8 cellular contexts compared by ENCODE assay signal in the genomic region with DNA sequence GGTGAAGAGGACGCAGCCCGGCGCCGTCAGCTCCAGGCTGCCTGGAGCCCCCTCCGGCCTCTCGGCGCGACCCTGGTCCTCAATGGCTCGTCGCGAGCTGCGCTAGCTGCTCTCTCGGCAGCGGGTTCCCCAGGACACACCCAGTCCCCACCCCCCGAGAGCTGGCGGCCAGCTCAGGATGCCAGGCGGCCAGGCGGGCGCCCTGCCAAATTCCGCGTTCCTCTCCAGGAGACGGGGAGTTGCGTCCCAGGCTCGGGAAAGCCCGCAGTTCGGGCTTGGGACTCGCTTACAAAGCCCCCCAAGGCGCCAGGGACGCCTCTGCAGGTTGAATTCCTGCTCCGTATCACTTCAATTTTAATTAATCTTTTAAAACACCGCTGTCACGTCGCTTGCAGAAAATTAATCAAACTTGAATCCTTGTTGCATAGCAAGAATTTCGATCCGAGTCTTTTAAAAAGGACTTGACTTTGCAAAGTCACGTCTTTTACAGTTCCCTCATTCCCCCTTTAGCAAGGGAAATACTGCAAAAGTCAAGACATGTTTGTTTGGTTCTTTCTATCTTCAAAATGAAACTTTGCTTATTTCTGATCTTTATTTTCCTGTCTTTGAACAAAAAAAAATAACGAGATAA. TPM values are rescaled to one million over a fixed set of nuclear protein-coding genes. Genes with fewer than 3 reads are reported as not detected.
A peak's percentile ranks its signal among the peaks of the same experiment; 100 is the strongest.
DNase-seq lines count a peak whose midpoint lies in the region; ATAC-seq and TF ChIP-seq lines count a peak whose summit lies in the region.

No MANE protein-coding gene starts in this region.

- H3K36me3 Mint-ChIP-seq in T-helper 17 cell (ENCODE audit: low read depth) = peaks cover 5% of the 10 kb centered on the region

- TF ChIP-seq RAD21 in liver (IDR thresholded peaks at IDR 0.05) = peak; percentile 52 to 67

- peaks cover 12% of the 10 kb centered on the region for H3K4me1 Mint-ChIP-seq in T-helper 17 cell

- H3K4me3 ChIP-seq in liver (ENCODE audit: low read depth in 1 of 3, low read length in 3 of 3) = peak overlapping the region; percentile 74 to 84 (median 80)

- no peak for TF ChIP-seq CTCF in liver (IDR thresholded peaks at IDR 0.05; ENCODE audit: low read depth, low read length, missing input control)

- peaks cover 3 to 61% (median 40%) of the 10 kb centered on the region in 4 donors for H3K4me1 ChIP-seq in liver (ENCODE audit: control insufficient read depth in 4 of 4, insufficient read depth in 4 of 4, low read length in 3 of 4)

- H3K9ac ChIP-seq in liver (ENCODE audit: low read depth in 1 of 2, low read length in 2 of 2) = peak overlapping the region in 1 of 2 donors; percentile 50

- H3K27me3 Mint-ChIP-seq in T-helper 17 cell = peaks cover 47% of the 10 kb centered on the region

- WGBS in liver = 2% methylated on average over 37 of the region's 37 CpGs

- DNase-seq in NOMO-1 treated with dmso at 0.1 percent for 144 hours (lab: John Stamatoyannopoulos, UW; ENCODE audit: unreplicated experiment) (peak; percentile 73), NOMO-1 treated with DMSO at 0.1 percent for 48 hours (lab: John Stamatoyannopoulos, UW; ENCODE audit: unreplicated experiment) (no peak), M059J (ENCODE audit: low read depth) (peak; percentile 84), T-helper 17 cell (peak in 2 of 3 donors; percentile 19 to 30), ecto neural progenitor cell (ENCODE audit: low spot score) (peak; percentile 79), DMS114 treated with DMSO at 0.1 percent for 48 hours (lab: John Stamatoyannopoulos, UW; ENCODE audit: unreplicated experiment) (no peak)
- DNase-seq in stimulated activated CD8-positive, alpha-beta memory T cell treated with anti-CD3 and anti-CD28 coated beads, Interleukin-4, amount 100 ng/mL, for 48 hours = peak; percentile 54

- H3K36me3 ChIP-seq in liver (ENCODE audit: control insufficient read depth in 4 of 4, insufficient read depth in 3 of 4, low read depth in 1 of 4, low read length in 3 of 4) = no peaks in the 10 kb centered on the region

- no peaks in the 10 kb centered on the region for H3K27me3 ChIP-seq in liver (ENCODE audit: control insufficient read depth in 4 of 4, insufficient read depth in 4 of 4, low read length in 3 of 4)

- H3K27ac ChIP-seq in liver (ENCODE audit: low read depth in 1 of 2, low read length in 2 of 2) = peak overlapping the region; percentile 73 to 87

- H3K9me3 ChIP-seq in T-helper 17 cell (ENCODE audit: control insufficient read depth, low read length, poor library complexity, severe bottlenecking) (no peaks in the 10 kb centered on the region), liver (ENCODE audit: control insufficient read depth in 4 of 4, low read length in 3 of 4) (no peaks in the 10 kb centered on the region)

- ATAC-seq in T-helper 17 cell = no peak

- H3K27ac Mint-ChIP-seq in T-helper 17 cell = no peak overlapping the region

- peak overlapping the region; percentile 91 for H3K4me3 Mint-ChIP-seq in T-helper 17 cell

TF ChIP-seq in liver, 16 proteins besides CTCF, POLR2A, EP300 and RAD21:
- TF ChIP-seq, protein P1, sequence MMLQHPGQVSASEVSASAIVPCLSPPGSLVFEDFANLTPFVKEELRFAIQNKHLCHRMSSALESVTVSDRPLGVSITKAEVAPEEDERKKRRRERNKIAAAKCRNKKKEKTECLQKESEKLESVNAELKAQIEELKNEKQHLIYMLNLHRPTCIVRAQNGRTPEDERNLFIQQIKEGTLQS (IDR thresholded peaks at IDR 0.05) = no peak
- TF ChIP-seq HNF4A (conservative IDR thresholded peaks at IDR 0.05) (peak in 1 of 2 donors; percentile 29), RXRA (IDR thresholded peaks at IDR 0.05) (peak; percentile 19 to 34), YY1 (IDR thresholded peaks at IDR 0.05) (peak; percentile 62), FOXA2 (IDR thresholded peaks at IDR 0.05) (no peak), TAF1 (conservative IDR thresholded peaks at IDR 0.05) (no peak), FOXA1 (IDR thresholded peaks at IDR 0.05) (no peak), HNF4G (IDR thresholded peaks at IDR 0.05) (no peak), GABPA (IDR thresholded peaks at IDR 0.05 in 1 of 2, conservative IDR thresholded peaks at IDR 0.05 in 1 of 2) (no peak), NR2F2 (IDR thresholded peaks at IDR 0.05) (no peak), EGR1 (IDR thresholded peaks at IDR 0.05; ENCODE audit: low read depth in 2 of 2) (peak in 1 of 2 donors; percentile 11), SP1 (IDR thresholded peaks at IDR 0.05) (no peak), JUND (IDR thresholded peaks at IDR 0.05) (no peak)
- TF ChIP-seq, protein P2, sequence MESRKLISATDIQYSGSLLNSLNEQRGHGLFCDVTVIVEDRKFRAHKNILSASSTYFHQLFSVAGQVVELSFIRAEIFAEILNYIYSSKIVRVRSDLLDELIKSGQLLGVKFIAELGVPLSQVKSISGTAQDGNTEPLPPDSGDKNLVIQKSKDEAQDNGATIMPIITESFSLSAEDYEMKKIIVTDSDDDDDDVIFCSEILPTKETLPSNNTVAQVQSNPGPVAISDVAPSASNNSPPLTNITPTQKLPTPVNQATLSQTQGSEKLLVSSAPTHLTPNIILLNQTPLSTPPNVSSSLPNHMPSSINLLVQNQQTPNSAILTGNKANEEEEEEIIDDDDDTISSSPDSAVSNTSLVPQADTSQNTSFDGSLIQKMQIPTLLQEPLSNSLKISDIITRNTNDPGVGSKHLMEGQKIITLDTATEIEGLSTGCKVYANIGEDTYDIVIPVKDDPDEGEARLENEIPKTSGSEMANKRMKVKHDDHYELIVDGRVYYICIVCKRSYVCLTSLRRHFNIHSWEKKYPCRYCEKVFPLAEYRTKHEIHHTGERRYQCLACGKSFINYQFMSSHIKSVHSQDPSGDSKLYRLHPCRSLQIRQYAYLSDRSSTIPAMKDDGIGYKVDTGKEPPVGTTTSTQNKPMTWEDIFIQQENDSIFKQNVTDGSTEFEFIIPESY (IDR thresholded peaks at IDR 0.05) = no peak
- TF ChIP-seq, protein P3, sequence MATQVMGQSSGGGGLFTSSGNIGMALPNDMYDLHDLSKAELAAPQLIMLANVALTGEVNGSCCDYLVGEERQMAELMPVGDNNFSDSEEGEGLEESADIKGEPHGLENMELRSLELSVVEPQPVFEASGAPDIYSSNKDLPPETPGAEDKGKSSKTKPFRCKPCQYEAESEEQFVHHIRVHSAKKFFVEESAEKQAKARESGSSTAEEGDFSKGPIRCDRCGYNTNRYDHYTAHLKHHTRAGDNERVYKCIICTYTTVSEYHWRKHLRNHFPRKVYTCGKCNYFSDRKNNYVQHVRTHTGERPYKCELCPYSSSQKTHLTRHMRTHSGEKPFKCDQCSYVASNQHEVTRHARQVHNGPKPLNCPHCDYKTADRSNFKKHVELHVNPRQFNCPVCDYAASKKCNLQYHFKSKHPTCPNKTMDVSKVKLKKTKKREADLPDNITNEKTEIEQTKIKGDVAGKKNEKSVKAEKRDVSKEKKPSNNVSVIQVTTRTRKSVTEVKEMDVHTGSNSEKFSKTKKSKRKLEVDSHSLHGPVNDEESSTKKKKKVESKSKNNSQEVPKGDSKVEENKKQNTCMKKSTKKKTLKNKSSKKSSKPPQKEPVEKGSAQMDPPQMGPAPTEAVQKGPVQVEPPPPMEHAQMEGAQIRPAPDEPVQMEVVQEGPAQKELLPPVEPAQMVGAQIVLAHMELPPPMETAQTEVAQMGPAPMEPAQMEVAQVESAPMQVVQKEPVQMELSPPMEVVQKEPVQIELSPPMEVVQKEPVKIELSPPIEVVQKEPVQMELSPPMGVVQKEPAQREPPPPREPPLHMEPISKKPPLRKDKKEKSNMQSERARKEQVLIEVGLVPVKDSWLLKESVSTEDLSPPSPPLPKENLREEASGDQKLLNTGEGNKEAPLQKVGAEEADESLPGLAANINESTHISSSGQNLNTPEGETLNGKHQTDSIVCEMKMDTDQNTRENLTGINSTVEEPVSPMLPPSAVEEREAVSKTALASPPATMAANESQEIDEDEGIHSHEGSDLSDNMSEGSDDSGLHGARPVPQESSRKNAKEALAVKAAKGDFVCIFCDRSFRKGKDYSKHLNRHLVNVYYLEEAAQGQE (IDR thresholded peaks at IDR 0.05) = peak; percentile 25
- TF ChIP-seq, protein P4, sequence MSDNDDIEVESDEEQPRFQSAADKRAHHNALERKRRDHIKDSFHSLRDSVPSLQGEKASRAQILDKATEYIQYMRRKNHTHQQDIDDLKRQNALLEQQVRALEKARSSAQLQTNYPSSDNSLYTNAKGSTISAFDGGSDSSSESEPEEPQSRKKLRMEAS (IDR thresholded peaks at IDR 0.05) = no peak
TF ChIP-seq in liver: peak in this region for 5.

RNA-seq across cellular contexts. Expression of a gene that starts 28.2 kb away (rescaled TPM):
- 1.2 and 1.9 TPM in 2 replicates for total RNA-seq in M059J (2014; rRNA removed; shearing (Covaris generic))
- under 1 TPM; 0.34 to 0.37 TPM for total RNA-seq in T-helper 17 cell
- 1 to 10 TPM; 2.3 to 2.6 TPM for total RNA-seq in liver
- under 1 TPM; 0.63 to 0.84 TPM for polyA plus RNA-seq in liver

RNA-seq across cellular contexts. Expression of a gene that starts 36.7 kb away (rescaled TPM):
- total RNA-seq in M059J (2014; rRNA removed; shearing (Covaris generic)) = 9.1 and 9.3 TPM in 2 replicates
- total RNA-seq in T-helper 17 cell (10 to 100 TPM; 68.6 to 72.0 TPM), liver (10 to 100 TPM; 31.4 to 47.4 TPM)
- polyA plus RNA-seq in liver = 10 to 100 TPM; 11.9 to 13.9 TPM

Comparison
In these comparisons a context has a peak if more than half of its experiments do, and no peak if none do; other contexts are left out.
1. DNase-seq: peak in NOMO-1 treated with dmso at 0.1 percent for 144 hours (single experiment), M059J (single experiment), T-helper 17 cell (2 of 3), ecto neural progenitor cell (single experiment) and stimulated activated CD8-positive, alpha-beta memory T cell treated with anti-CD3 and anti-CD28 coated beads, Interleukin-4, amount 100 ng/mL, for 48 hours (single experiment); none in NOMO-1 treated with DMSO at 0.1 percent for 48 hours (single experiment) and DMS114 treated with DMSO at 0.1 percent for 48 hours (single experiment).